In the genomic region with DNA sequence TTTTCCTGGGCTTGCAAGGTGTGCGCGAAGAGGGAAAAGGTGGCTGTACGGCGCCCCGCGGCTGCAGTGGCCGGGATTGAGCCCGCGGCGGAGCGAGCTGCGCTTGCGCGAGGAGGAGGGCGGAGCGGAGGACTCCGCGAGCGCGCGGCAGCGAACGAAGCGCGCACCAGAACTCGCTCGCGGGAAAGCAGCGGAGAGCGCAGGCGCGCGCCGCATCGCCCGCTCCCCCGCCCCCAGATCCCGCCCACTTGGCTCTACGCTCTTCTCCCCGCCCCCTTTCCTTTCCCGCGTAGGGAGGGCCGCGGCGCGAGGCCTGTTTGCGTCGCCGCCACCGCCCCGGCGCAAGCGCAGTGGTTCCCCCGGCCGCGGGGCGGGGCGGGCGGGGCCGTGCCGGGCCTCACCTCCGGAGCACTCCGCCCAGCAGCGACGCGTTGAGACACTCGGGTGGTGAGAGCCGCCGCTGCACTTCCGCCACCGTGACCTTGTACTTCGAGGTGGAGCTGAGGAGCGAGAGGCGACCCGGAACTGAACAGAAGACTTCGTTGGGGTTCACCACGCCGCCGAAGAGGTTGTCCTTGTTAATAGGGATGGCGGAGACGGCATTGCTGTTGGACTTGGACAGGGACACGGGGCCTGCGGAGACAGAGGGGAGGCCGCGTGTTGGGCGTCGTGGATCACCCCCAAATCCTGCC, we compare ENCODE assay signal across 8 cellular contexts. TPM values are rescaled to one million over a fixed set of nuclear protein-coding genes. Genes with fewer than 3 reads are reported as not detected.
DNase-seq lines count a peak whose midpoint lies in the region; ATAC-seq lines count a peak whose summit lies in the region.

No MANE protein-coding gene starts in this region.

- ATAC-seq in GM19023 (IDR thresholded peaks at IDR 0.05; ENCODE audit: unreplicated experiment) (peak; percentile 95), HG03175 (IDR thresholded peaks at IDR 0.05; ENCODE audit: unreplicated experiment) (peak; percentile 96)
- peak; percentile 97 for ATAC-seq in activated CD4-positive, CD25-positive, alpha-beta regulatory T cell treated with anti-CD3 and anti-CD28 coated beads, Interleukin-2, amount 50 U/mL, for 24 hours

- DNase-seq in Ammon's horn (ENCODE audit: low spot score): peak; percentile 92
- peak; percentile 97 for DNase-seq in NCI-H226
- peak; percentile 93 for DNase-seq in cerebellum (ENCODE audit: low spot score)
- DNase-seq in kidney tubule cell (ENCODE audit: low spot score): peak; percentile 98
- peak; percentile 92 for DNase-seq in stimulated activated CD4-positive, alpha-beta T cell treated with anti-CD3 and anti-CD28 coated beads, Interleukin-1b, Interleukin-23, amount 100 ng/mL, for 48 hours

RNA-seq across cellular contexts. Expression of gene TFAP2A, which starts 10.6 kb away (rescaled TPM):
- 17.1 TPM for total RNA-seq in cerebellum

Comparison
In these comparisons a context has a peak if more than half of its experiments do, and no peak if none do; other contexts are left out.
1. Peak in every context shown above with its lines: DNase-seq and ATAC-seq.